Comparison of ENCODE assay signal across 1 cellular context in the genomic region with DNA sequence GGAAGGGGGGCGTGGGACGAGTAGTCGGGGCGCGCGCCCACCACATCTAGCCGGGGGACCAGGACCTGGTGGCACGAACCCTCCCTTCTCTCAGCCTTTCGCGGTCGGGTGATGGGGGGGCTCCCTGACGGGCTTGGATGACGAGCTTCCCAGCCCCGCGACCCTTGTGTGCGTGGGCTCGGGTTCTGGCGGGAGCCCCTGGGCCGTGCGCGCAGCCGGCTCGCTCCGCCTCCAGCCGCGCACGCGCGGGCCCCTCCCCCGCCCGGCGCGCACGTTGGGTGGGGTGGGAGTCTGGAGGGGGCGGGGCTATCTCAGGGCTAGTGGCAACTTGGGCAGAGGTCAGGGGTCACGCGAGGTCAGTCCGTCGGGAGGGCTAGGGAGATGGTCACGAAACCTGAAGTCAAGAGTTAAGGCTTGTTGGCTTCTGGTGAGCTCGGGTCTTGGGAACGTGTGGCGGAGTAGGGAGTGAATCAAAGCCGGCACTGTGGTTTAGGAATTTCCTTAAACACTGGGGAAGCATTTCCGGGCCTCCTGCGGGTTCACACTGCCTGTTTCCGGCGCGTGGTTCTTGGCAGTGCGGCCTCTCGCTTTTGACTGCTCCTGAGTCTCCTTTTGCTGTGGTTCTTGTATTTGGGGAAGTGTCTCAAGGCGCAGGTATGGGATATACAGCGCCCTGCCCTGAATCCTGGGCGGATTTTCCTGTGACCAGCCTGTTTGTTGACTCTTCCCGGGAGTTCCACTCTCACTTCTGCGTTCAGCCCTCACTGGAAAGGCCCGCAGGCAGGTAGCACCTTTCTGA.
TF ChIP-seq lines count a peak whose summit lies in the region.

TSS of gene SRCAP (plus strand) at position 356 of the 799 bp plus-strand sequence. CDS start 1,654 bp downstream, outside the sequence.

TF ChIP-seq in K562, 482 proteins besides CTCF, POLR2A, EP300 and RAD21 (continued from another document and continues in another):
- TF ChIP-seq L3MBTL2 (IDR thresholded peaks at IDR 0.05) = peak; percentile 35; the same call in 1 of the 2 replicates
- no peak for TF ChIP-seq BRD9 (IDR thresholded peaks at IDR 0.05; ENCODE audit: low read depth, partially characterized antibody)
- TF ChIP-seq SP1 (CRISPR knock-in tag; IDR thresholded peaks at IDR 0.05) = no peak
- TF ChIP-seq MTF1 (CRISPR knock-in tag; IDR thresholded peaks at IDR 0.05; ENCODE audit: borderline replicate concordance) = no peak
- peak; percentile 63; the same call in 1 of the 2 replicates for TF ChIP-seq POLR2AphosphoS2 (IDR thresholded peaks at IDR 0.05; ENCODE audit: low read length)
- no peak for TF ChIP-seq ZNF589 (CRISPR knock-in tag; IDR thresholded peaks at IDR 0.05; ENCODE audit: low read depth)
- peak; percentile 46; the same call in 1 of the 2 replicates for TF ChIP-seq ELF2 (CRISPR knock-in tag; IDR thresholded peaks at IDR 0.05)
- no peak for TF ChIP-seq HIVEP1 (CRISPR knock-in tag; IDR thresholded peaks at IDR 0.05)
- TF ChIP-seq E4F1 (CRISPR knock-in tag; IDR thresholded peaks at IDR 0.05; ENCODE audit: borderline replicate concordance) = no peak
- no peak for TF ChIP-seq RBBP5 (IDR thresholded peaks at IDR 0.05; ENCODE audit: borderline replicate concordance, insufficient read depth, low read length, poor library complexity, severe bottlenecking)
- no peak for TF ChIP-seq MAFF (IDR thresholded peaks at IDR 0.05; ENCODE audit: low read length)
- TF ChIP-seq KDM4B (IDR thresholded peaks at IDR 0.05; ENCODE audit: borderline replicate concordance in 2 of 2, low read depth in 1 of 2) = 0 out of 4 replicates have a peak, but pooled peaks of 1 of the 2 experiments have one; percentile 49
- TF ChIP-seq NFRKB (IDR thresholded peaks at IDR 0.05; ENCODE audit: low read depth) = no peak
- TF ChIP-seq CHD2 (IDR thresholded peaks at IDR 0.05; ENCODE audit: low read depth, low read length) = peak; percentile 48
- no peak for TF ChIP-seq ZNF512 (tag; IDR thresholded peaks at IDR 0.05)
- TF ChIP-seq NR1H2 (CRISPR knock-in tag; IDR thresholded peaks at IDR 0.05) = no peak
- TF ChIP-seq, protein P1, sequence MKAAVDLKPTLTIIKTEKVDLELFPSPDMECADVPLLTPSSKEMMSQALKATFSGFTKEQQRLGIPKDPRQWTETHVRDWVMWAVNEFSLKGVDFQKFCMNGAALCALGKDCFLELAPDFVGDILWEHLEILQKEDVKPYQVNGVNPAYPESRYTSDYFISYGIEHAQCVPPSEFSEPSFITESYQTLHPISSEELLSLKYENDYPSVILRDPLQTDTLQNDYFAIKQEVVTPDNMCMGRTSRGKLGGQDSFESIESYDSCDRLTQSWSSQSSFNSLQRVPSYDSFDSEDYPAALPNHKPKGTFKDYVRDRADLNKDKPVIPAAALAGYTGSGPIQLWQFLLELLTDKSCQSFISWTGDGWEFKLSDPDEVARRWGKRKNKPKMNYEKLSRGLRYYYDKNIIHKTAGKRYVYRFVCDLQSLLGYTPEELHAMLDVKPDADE (conservative IDR thresholded peaks at IDR 0.05; ENCODE audit: control insufficient read depth, low read depth, low read length) = no peak; the same call in none of the 2 replicates
- no peak for TF ChIP-seq TCF7 (IDR thresholded peaks at IDR 0.05; ENCODE audit: borderline replicate concordance)
- peak; percentile 81 for TF ChIP-seq ESRRA (IDR thresholded peaks at IDR 0.05; ENCODE audit: borderline replicate concordance, low read depth)
- no peak for TF ChIP-seq XRCC3 (IDR thresholded peaks at IDR 0.05)
- TF ChIP-seq ZNF717 (CRISPR knock-in tag; IDR thresholded peaks at IDR 0.05) = no peak
- TF ChIP-seq NFIX (CRISPR knock-in tag; IDR thresholded peaks at IDR 0.05; ENCODE audit: low read depth) = no peak
- no peak for TF ChIP-seq ZNF780A (CRISPR knock-in tag; IDR thresholded peaks at IDR 0.05)
- TF ChIP-seq ETV5 (CRISPR knock-in tag; IDR thresholded peaks at IDR 0.05; ENCODE audit: low read depth) = no peak
- TF ChIP-seq MCM2 (IDR thresholded peaks at IDR 0.05; ENCODE audit: low read depth) = no peak
- peak; percentile 73 for TF ChIP-seq NCOA1 (IDR thresholded peaks at IDR 0.05; ENCODE audit: low read depth)
- TF ChIP-seq ZNF277 (CRISPR knock-in tag; IDR thresholded peaks at IDR 0.05; ENCODE audit: borderline replicate concordance) = no peak
- peak; percentile 96 for TF ChIP-seq ZBTB40 (IDR thresholded peaks at IDR 0.05)
- no peak for TF ChIP-seq ZBTB40 (CRISPR knock-in tag; IDR thresholded peaks at IDR 0.05)
- TF ChIP-seq ZNF175 (CRISPR knock-in tag; IDR thresholded peaks at IDR 0.05; ENCODE audit: low read depth) = no peak
- TF ChIP-seq ARID3A (IDR thresholded peaks at IDR 0.05; ENCODE audit: borderline replicate concordance, low read depth, low read length) = no peak
- no peak for TF ChIP-seq SIRT6 (IDR thresholded peaks at IDR 0.05; ENCODE audit: low read depth, low read length)
- no peak for TF ChIP-seq ZNF143 (CRISPR knock-in tag; IDR thresholded peaks at IDR 0.05)
- no peak for TF ChIP-seq SIN3B (IDR thresholded peaks at IDR 0.05; ENCODE audit: low read depth)
- no peak; a peak in 1 of 4 replicates for TF ChIP-seq ZMIZ1 (IDR thresholded peaks at IDR 0.05; ENCODE audit: low read depth in 2 of 2, low read length in 2 of 2)
